Comparison of ENCODE assay signal across 22 cellular contexts in the genomic region with DNA sequence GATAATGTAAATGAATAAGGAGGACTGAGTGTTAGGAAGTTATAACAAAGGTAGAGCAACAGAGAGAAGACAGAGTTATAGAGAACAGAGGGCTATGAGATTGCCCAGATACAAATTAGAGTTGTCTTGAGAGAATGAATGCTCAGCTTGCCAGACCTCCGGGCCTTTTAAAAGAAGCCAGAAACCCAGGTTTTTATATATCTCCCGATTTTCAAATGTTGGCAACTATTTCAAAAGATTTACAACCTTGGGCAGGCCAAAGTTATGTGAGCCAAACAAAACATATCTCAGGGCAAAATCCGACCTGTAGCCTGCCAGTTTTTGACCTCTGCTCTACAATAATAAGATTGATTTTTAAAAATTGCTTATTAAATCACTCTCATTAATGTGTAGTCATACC.
"Had no signal": no experiment of that assay in that cellular context is flagged by ENCODE, and none has a peak within 500 bp of the region (broad histone marks: within the 10 kb centered on the region; RNA-seq: fewer than 3 reads in every experiment).

No MANE protein-coding gene starts in this region.

- H3K4me1 ChIP-seq: colonic mucosa, esophagus squamous epithelium, gastrocnemius medialis, left ventricle myocardium inferior, lower lobe of right lung had no signal

- H3K27me3 ChIP-seq: colonic mucosa, esophagus squamous epithelium, gastrocnemius medialis, heart left ventricle had no signal

- H3K27ac Mint-ChIP-seq: dendritic cell treated with granulocyte-macrophage colony-stimulating factor and Interleukin-4, amounts not matched to agents 40 ng/mL and 50 ng/mL, for 4 days; effector memory CD8-positive, alpha-beta T cell; endodermal cell had no signal

- H3K9me3 ChIP-seq: colonic mucosa, esophagus squamous epithelium, gastrocnemius medialis, lower lobe of right lung had no signal

- H3K27ac ChIP-seq: colonic mucosa, epithelial cell of prostate, esophagus squamous epithelium, gastrocnemius medialis, heart left ventricle, left ventricle myocardium inferior, lower lobe of right lung had no signal

- H3K4me3 ChIP-seq: colonic mucosa, esophagus squamous epithelium, gastrocnemius medialis, heart left ventricle, left ventricle myocardium inferior, lower lobe of right lung had no signal

- H3K36me3 ChIP-seq: colonic mucosa, esophagus squamous epithelium, gastrocnemius medialis, heart left ventricle, left ventricle myocardium inferior, lower lobe of right lung had no signal

- ATAC-seq: effector memory CD8-positive, alpha-beta T cell; esophagus mucosa; gastrocnemius medialis; left cardiac atrium; lower lobe of right lung had no signal

- H3K4me1 Mint-ChIP-seq: central memory CD8-positive, alpha-beta T cell had no signal

- H3K4me3 Mint-ChIP-seq: central memory CD8-positive, alpha-beta T cell; dendritic cell treated with granulocyte-macrophage colony-stimulating factor and Interleukin-4, amounts not matched to agents 40 ng/mL and 50 ng/mL, for 4 days; effector memory CD8-positive, alpha-beta T cell; endodermal cell had no signal

- DNase-seq: cerebellar nuclear complex; colonic mucosa; cortex of kidney; effector CD8-positive, alpha-beta T cell; effector memory CD8-positive, alpha-beta T cell; endodermal cell; erythroblast; esophagus squamous epithelium; foreskin fibroblast; foreskin melanocyte; gastrocnemius medialis; hippocampal formation; left cardiac atrium; left ventricle myocardium inferior; lower lobe of right lung; mesenchymal stem cell; midbrain had no signal

- H3K27me3 Mint-ChIP-seq: central memory CD8-positive, alpha-beta T cell; dendritic cell treated with granulocyte-macrophage colony-stimulating factor and Interleukin-4, amounts not matched to agents 40 ng/mL and 50 ng/mL, for 4 days; effector memory CD8-positive, alpha-beta T cell had no signal

- H3K9me3 Mint-ChIP-seq: endodermal cell had no signal
